Comparison of ENCODE assay signal across 1 cellular context in the genomic region with DNA sequence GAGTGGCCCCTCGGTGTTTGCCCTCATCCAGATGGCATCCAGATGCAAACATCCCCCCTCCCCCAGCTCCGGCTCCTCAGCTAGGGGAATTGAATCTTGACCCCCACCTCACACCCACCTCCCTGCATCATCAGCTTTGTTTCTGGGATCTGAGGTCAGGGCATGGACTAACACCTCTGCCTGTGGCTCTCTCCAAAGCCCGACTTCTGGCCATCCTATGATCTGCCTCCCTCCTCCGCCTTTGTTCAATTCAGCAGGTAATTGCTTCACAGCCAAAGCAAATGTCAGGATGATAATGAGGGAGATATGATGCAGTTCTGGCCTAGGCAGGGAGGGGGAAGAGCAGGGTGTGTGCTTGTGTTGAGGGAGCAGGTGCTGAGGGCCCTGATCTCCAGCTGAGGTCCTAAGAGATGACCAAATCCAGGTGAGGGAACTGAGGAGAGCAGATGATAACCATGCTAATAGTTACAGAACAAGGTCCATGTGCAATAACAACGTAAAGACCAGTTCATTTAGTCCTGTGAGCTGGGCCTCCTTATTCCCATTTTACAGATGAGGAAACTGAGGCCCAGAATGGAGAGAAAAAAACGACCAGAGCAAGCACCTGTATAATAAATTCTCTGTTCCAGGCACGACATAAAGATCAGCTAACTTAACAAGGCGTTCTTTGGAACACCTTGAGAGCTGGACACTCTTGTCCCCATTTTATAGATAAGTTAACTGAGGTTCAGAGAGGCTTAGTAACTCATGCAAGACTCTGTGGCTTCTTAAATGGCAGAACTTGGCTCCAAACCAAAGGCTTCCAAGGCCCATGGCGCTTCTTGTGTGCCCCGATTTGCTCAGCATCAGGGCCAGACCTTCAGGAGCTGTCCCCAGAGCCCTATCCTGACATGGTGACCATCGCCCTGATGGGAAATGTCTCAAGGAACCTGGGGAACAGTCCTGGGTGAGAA.
TF ChIP-seq lines count a peak whose summit lies in the region.

No MANE protein-coding gene starts in this region.

TF ChIP-seq in K562, 482 proteins besides CTCF, POLR2A, EP300 and RAD21 (continued from another document and continues in another):
- TF ChIP-seq, protein P1, sequence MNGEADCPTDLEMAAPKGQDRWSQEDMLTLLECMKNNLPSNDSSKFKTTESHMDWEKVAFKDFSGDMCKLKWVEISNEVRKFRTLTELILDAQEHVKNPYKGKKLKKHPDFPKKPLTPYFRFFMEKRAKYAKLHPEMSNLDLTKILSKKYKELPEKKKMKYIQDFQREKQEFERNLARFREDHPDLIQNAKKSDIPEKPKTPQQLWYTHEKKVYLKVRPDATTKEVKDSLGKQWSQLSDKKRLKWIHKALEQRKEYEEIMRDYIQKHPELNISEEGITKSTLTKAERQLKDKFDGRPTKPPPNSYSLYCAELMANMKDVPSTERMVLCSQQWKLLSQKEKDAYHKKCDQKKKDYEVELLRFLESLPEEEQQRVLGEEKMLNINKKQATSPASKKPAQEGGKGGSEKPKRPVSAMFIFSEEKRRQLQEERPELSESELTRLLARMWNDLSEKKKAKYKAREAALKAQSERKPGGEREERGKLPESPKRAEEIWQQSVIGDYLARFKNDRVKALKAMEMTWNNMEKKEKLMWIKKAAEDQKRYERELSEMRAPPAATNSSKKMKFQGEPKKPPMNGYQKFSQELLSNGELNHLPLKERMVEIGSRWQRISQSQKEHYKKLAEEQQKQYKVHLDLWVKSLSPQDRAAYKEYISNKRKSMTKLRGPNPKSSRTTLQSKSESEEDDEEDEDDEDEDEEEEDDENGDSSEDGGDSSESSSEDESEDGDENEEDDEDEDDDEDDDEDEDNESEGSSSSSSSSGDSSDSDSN (IDR thresholded peaks at IDR 0.05; ENCODE audit: borderline replicate concordance in 1 of 2, low read depth in 2 of 2, low read length in 2 of 2), result no peak
- TF ChIP-seq LCOR (CRISPR knock-in tag; IDR thresholded peaks at IDR 0.05) (no peak), TCF3 (CRISPR knock-in tag; IDR thresholded peaks at IDR 0.05) (no peak), SMARCA5 (IDR thresholded peaks at IDR 0.05) (peak; percentile 97; the same call in 1 of the 2 replicates), SP2 (IDR thresholded peaks at IDR 0.05; ENCODE audit: extremely low read depth, low read depth, low read length, poor library complexity, severe bottlenecking) (no peak), CEBPB (tag; IDR thresholded peaks at IDR 0.05) (peak; percentile 59), TEAD2 (tag; IDR thresholded peaks at IDR 0.05) (no peak), ZNF384 (IDR thresholded peaks at IDR 0.05; ENCODE audit: low read depth, low read length) (no peak), ZNF583 (CRISPR knock-in tag; IDR thresholded peaks at IDR 0.05) (peak; percentile 45; the same call in 1 of the 2 replicates), JUND (IDR thresholded peaks at IDR 0.05; ENCODE audit: borderline replicate concordance, low read depth, low read length) (0 out of 2 replicates have a peak, but pooled peaks have one; percentile 15), JUND (tag; IDR thresholded peaks at IDR 0.05; ENCODE audit: borderline replicate concordance, low read depth, low read length) (peak; percentile 21; the same call in 1 of the 3 replicates), ZFP1 (CRISPR knock-in tag; IDR thresholded peaks at IDR 0.05) (no peak; the same call in 1 of the 2 replicates), CHD4 (IDR thresholded peaks at IDR 0.05; ENCODE audit: insufficient read depth, insufficient replicate concordance, low read depth, low read length, poor library complexity, severe bottlenecking) (peak; percentile 97), ZNF408 (CRISPR knock-in tag; IDR thresholded peaks at IDR 0.05; ENCODE audit: low read depth) (no peak), SNIP1 (IDR thresholded peaks at IDR 0.05; ENCODE audit: low read depth) (no peak), XRCC4 (IDR thresholded peaks at IDR 0.05; ENCODE audit: extremely low read depth, insufficient read depth, insufficient read length) (no peak), ETV5 (CRISPR knock-in tag; IDR thresholded peaks at IDR 0.05; ENCODE audit: low read depth) (no peak), BCL6 (CRISPR knock-in tag; IDR thresholded peaks at IDR 0.05) (no peak), BACH1 (tag; IDR thresholded peaks at IDR 0.05) (no peak; the same call in 1 of the 2 replicates), BRF1 (IDR thresholded peaks at IDR 0.05; ENCODE audit: borderline replicate concordance, extremely low read depth, insufficient read length) (no peak), RBM25 (IDR thresholded peaks at IDR 0.05; ENCODE audit: low read depth, low read length, severe bottlenecking) (peak; percentile 97), ZNF24 (IDR thresholded peaks at IDR 0.05) (peak; percentile 33; the same call in 1 of the 2 replicates), NCOA2 (IDR thresholded peaks at IDR 0.05; ENCODE audit: partially characterized antibody in 2 of 2) (no peak), CC2D1A (IDR thresholded peaks at IDR 0.05) (no peak; the same call in 1 of the 2 replicates), ELF4 (CRISPR knock-in tag; IDR thresholded peaks at IDR 0.05) (no peak; the same call in 1 of the 2 replicates), SMARCE1 (IDR thresholded peaks at IDR 0.05) (no peak), ZNF644 (tag; IDR thresholded peaks at IDR 0.05; ENCODE audit: low read depth) (no peak), ZNF347 (CRISPR knock-in tag; IDR thresholded peaks at IDR 0.05; ENCODE audit: low read depth) (no peak), KDM5B (IDR thresholded peaks at IDR 0.05; ENCODE audit: insufficient replicate concordance, low read depth, low read length) (no peak), MTF1 (CRISPR knock-in tag; IDR thresholded peaks at IDR 0.05; ENCODE audit: borderline replicate concordance) (no peak), FOXP1 (CRISPR knock-in tag; IDR thresholded peaks at IDR 0.05) (no peak), CCAR2 (IDR thresholded peaks at IDR 0.05; ENCODE audit: low read depth, low read length) (no peak), TRIM24 (IDR thresholded peaks at IDR 0.05) (no peak), FIP1L1 (IDR thresholded peaks at IDR 0.05; ENCODE audit: low read depth, low read length, poor library complexity, severe bottlenecking) (no peak), HEY1 (CRISPR knock-in tag; IDR thresholded peaks at IDR 0.05; ENCODE audit: borderline replicate concordance) (no peak), KLF16 (IDR thresholded peaks at IDR 0.05) (no peak), HIVEP1 (CRISPR knock-in tag; IDR thresholded peaks at IDR 0.05) (peak; percentile 3; the same call in 1 of the 2 replicates)
- TF ChIP-seq, protein P2, sequence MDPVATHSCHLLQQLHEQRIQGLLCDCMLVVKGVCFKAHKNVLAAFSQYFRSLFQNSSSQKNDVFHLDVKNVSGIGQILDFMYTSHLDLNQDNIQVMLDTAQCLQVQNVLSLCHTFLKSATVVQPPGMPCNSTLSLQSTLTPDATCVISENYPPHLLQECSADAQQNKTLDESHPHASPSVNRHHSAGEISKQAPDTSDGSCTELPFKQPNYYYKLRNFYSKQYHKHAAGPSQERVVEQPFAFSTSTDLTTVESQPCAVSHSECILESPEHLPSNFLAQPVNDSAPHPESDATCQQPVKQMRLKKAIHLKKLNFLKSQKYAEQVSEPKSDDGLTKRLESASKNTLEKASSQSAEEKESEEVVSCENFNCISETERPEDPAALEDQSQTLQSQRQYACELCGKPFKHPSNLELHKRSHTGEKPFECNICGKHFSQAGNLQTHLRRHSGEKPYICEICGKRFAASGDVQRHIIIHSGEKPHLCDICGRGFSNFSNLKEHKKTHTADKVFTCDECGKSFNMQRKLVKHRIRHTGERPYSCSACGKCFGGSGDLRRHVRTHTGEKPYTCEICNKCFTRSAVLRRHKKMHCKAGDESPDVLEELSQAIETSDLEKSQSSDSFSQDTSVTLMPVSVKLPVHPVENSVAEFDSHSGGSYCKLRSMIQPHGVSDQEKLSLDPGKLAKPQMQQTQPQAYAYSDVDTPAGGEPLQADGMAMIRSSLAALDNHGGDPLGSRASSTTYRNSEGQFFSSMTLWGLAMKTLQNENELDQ (CRISPR knock-in tag; IDR thresholded peaks at IDR 0.05; ENCODE audit: borderline replicate concordance), result no peak
- TF ChIP-seq, protein P3, sequence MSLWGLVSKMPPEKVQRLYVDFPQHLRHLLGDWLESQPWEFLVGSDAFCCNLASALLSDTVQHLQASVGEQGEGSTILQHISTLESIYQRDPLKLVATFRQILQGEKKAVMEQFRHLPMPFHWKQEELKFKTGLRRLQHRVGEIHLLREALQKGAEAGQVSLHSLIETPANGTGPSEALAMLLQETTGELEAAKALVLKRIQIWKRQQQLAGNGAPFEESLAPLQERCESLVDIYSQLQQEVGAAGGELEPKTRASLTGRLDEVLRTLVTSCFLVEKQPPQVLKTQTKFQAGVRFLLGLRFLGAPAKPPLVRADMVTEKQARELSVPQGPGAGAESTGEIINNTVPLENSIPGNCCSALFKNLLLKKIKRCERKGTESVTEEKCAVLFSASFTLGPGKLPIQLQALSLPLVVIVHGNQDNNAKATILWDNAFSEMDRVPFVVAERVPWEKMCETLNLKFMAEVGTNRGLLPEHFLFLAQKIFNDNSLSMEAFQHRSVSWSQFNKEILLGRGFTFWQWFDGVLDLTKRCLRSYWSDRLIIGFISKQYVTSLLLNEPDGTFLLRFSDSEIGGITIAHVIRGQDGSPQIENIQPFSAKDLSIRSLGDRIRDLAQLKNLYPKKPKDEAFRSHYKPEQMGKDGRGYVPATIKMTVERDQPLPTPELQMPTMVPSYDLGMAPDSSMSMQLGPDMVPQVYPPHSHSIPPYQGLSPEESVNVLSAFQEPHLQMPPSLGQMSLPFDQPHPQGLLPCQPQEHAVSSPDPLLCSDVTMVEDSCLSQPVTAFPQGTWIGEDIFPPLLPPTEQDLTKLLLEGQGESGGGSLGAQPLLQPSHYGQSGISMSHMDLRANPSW (CRISPR knock-in tag; IDR thresholded peaks at IDR 0.05), result no peak
- TF ChIP-seq, protein P4, sequence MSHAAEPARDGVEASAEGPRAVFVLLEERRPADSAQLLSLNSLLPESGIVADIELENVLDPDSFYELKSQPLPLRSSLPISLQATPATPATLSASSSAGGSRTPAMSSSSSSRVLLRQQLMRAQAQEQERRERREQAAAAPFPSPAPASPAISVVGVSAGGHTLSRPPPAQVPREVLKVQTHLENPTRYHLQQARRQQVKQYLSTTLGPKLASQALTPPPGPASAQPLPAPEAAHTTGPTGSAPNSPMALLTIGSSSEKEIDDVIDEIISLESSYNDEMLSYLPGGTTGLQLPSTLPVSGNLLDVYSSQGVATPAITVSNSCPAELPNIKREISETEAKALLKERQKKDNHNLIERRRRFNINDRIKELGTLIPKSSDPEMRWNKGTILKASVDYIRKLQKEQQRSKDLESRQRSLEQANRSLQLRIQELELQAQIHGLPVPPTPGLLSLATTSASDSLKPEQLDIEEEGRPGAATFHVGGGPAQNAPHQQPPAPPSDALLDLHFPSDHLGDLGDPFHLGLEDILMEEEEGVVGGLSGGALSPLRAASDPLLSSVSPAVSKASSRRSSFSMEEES (CRISPR knock-in tag; IDR thresholded peaks at IDR 0.05), result no peak
- TF ChIP-seq, protein P5, sequence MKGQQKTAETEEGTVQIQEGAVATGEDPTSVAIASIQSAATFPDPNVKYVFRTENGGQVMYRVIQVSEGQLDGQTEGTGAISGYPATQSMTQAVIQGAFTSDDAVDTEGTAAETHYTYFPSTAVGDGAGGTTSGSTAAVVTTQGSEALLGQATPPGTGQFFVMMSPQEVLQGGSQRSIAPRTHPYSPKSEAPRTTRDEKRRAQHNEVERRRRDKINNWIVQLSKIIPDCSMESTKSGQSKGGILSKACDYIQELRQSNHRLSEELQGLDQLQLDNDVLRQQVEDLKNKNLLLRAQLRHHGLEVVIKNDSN (CRISPR knock-in tag; IDR thresholded peaks at IDR 0.05), result no peak
- TF ChIP-seq, protein P6, sequence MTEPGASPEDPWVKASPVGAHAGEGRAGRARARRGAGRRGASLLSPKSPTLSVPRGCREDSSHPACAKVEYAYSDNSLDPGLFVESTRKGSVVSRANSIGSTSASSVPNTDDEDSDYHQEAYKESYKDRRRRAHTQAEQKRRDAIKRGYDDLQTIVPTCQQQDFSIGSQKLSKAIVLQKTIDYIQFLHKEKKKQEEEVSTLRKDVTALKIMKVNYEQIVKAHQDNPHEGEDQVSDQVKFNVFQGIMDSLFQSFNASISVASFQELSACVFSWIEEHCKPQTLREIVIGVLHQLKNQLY (CRISPR knock-in tag; conservative IDR thresholded peaks at IDR 0.05), result no peak
- TF ChIP-seq, protein P7, sequence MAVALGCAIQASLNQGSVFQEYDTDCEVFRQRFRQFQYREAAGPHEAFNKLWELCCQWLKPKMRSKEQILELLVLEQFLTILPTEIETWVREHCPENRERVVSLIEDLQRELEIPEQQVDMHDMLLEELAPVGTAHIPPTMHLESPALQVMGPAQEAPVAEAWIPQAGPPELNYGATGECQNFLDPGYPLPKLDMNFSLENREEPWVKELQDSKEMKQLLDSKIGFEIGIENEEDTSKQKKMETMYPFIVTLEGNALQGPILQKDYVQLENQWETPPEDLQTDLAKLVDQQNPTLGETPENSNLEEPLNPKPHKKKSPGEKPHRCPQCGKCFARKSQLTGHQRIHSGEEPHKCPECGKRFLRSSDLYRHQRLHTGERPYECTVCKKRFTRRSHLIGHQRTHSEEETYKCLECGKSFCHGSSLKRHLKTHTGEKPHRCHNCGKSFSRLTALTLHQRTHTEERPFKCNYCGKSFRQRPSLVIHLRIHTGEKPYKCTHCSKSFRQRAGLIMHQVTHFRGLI (CRISPR knock-in tag; IDR thresholded peaks at IDR 0.05), result peak; percentile 43; the same call in 1 of the 2 replicates
- TF ChIP-seq, protein P8, sequence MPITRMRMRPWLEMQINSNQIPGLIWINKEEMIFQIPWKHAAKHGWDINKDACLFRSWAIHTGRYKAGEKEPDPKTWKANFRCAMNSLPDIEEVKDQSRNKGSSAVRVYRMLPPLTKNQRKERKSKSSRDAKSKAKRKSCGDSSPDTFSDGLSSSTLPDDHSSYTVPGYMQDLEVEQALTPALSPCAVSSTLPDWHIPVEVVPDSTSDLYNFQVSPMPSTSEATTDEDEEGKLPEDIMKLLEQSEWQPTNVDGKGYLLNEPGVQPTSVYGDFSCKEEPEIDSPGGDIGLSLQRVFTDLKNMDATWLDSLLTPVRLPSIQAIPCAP (CRISPR knock-in tag; IDR thresholded peaks at IDR 0.05; ENCODE audit: borderline replicate concordance), result no peak
- TF ChIP-seq, protein P9, sequence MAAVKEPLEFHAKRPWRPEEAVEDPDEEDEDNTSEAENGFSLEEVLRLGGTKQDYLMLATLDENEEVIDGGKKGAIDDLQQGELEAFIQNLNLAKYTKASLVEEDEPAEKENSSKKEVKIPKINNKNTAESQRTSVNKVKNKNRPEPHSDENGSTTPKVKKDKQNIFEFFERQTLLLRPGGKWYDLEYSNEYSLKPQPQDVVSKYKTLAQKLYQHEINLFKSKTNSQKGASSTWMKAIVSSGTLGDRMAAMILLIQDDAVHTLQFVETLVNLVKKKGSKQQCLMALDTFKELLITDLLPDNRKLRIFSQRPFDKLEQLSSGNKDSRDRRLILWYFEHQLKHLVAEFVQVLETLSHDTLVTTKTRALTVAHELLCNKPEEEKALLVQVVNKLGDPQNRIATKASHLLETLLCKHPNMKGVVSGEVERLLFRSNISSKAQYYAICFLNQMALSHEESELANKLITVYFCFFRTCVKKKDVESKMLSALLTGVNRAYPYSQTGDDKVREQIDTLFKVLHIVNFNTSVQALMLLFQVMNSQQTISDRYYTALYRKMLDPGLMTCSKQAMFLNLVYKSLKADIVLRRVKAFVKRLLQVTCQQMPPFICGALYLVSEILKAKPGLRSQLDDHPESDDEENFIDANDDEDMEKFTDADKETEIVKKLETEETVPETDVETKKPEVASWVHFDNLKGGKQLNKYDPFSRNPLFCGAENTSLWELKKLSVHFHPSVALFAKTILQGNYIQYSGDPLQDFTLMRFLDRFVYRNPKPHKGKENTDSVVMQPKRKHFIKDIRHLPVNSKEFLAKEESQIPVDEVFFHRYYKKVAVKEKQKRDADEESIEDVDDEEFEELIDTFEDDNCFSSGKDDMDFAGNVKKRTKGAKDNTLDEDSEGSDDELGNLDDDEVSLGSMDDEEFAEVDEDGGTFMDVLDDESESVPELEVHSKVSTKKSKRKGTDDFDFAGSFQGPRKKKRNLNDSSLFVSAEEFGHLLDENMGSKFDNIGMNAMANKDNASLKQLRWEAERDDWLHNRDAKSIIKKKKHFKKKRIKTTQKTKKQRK (IDR thresholded peaks at IDR 0.05; ENCODE audit: borderline replicate concordance, low read depth, low read length), result no peak
